8 cellular contexts compared by ENCODE assay signal in the genomic region with DNA sequence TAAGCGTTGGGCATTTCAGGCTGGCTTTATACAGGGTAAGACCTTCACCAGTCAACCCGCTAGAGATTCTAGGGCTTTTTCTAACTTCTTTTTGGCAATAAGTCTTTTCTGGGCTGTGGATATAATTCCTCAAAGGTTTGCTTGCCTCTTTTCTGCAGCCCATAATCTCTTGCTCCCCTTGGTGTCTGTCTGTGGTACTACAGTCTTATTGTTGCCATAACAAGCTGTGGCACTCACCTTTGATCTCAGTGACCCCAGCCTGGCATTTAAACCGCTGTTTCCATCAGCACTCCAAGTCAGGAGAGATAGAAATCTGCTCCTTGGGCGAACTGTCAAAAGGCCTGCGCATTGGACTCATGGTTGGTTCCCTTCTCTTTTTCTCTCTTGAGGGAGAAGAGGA. TPM values are rescaled to one million over a fixed set of nuclear protein-coding genes. Genes with fewer than 3 reads are reported as not detected.
DNase-seq lines count a peak whose midpoint lies in the region; ATAC-seq, FAIRE-seq and TF ChIP-seq lines count a peak whose summit lies in the region.

No MANE protein-coding gene starts in this region.

- BruUV-seq in A673 (replicated peaks; lab: Mats Ljungman, UMichigan) (no TSS peak), endothelial cell of umbilical vein (replicated peaks; lab: Mats Ljungman, UMichigan) (no TSS peak)

- dilution Hi-C loops in endothelial cell of umbilical vein (cut with MboI; ENCODE audit: extremely low pct_ligation_motif_present, low sequenced_read_pairs), result no loop called here

- no peak overlapping the region for H3K4me3 ChIP-seq in A673 (ENCODE audit: low read depth, low read length, poor library complexity, severe bottlenecking)
- no peak overlapping the region for H3K4me3 ChIP-seq in NB4 (ENCODE audit: low read depth, low read length)
- no peak overlapping the region for H3K4me3 ChIP-seq in endothelial cell of umbilical vein (replicated peaks in 1 of 3; ENCODE audit: insufficient read depth in 1 of 3, low read depth in 1 of 3, low read length in 3 of 3)
- H3K4me3 ChIP-seq in psoas muscle, result no peak overlapping the region

- 76 to 84% (median 81%) methylated on average over 5 of the region's 5 CpGs for WGBS in psoas muscle, 3 donors

- H3K4me2 ChIP-seq in endothelial cell of umbilical vein (ENCODE audit: insufficient read depth, low read length), result no peak overlapping the region

- TF ChIP-seq POLR2A in NB4 (IDR thresholded peaks at IDR 0.05; ENCODE audit: extremely low read depth, insufficient read length), result no peak
- TF ChIP-seq POLR2A in endothelial cell of umbilical vein (IDR thresholded peaks at IDR 0.05; ENCODE audit: low read depth, low read length), result no peak

- intact Hi-C loops in A673 (cut with micrococcal nuclease; ENCODE audit: unreplicated experiment), result no loop called here
- intact Hi-C loops in endothelial cell of umbilical vein (cut with micrococcal nuclease), result loop anchor here (2.0 kb wide), 1 partner anchor 54 kb away; no protein-coding TSS in a partner anchor
- intact Hi-C loops in psoas muscle (cut with DNase I), result no loop called here

- H3K9me3 ChIP-seq in A673 (ENCODE audit: low read depth, low read length, poor library complexity, severe bottlenecking), result peaks cover 10% of the 10 kb centered on the region
- H3K9me3 ChIP-seq in endothelial cell of umbilical vein (replicated peaks; ENCODE audit: control insufficient read depth, insufficient read depth, low read length), result no peaks in the 10 kb centered on the region
- peaks cover 6% of the 10 kb centered on the region for H3K9me3 ChIP-seq in psoas muscle

- peak; percentile 43 for ATAC-seq in stimulated activated naive CD8-positive, alpha-beta T cell treated with anti-CD3 and anti-CD28 coated beads, Interleukin-15, Interleukin-2, amounts not matched to agents 100 U/mL and 50 U/mL, for 24 hours
- ATAC-seq in activated CD4-positive, CD25-positive, alpha-beta regulatory T cell treated with anti-CD3 and anti-CD28 coated beads, Interleukin-2, amount 50 U/mL, for 24 hours, result no peak
- ATAC-seq in psoas muscle, result no peak

- H3K9ac ChIP-seq in endothelial cell of umbilical vein (replicated peaks; ENCODE audit: extremely low read depth, insufficient read depth, low read length), result no peak overlapping the region

- peak; percentile 92 for FAIRE-seq in endothelial cell of umbilical vein (lab: Jason Lieb, UNC)

- POLR2A ChIA-PET in A673 (lab: Charles Lee; ENCODE audit: low non-redundant PET), result no interaction called here
- POLR2A ChIA-PET in endothelial cell of umbilical vein (lab: Charles Lee), result no interaction called here

- no peaks in the 10 kb centered on the region for H3K36me3 ChIP-seq in A673 (ENCODE audit: insufficient read depth, low read length, poor library complexity, severe bottlenecking)
- no peaks in the 10 kb centered on the region for H3K36me3 ChIP-seq in endothelial cell of umbilical vein (ENCODE audit: control insufficient read depth in 2 of 2, extremely low read depth in 1 of 2, insufficient read depth in 2 of 2, low read length in 2 of 2)
- H3K36me3 ChIP-seq in psoas muscle (ENCODE audit: insufficient read depth in 1 of 2, low read depth in 1 of 2), result no peaks in the 10 kb centered on the region

- H3K27me3 ChIP-seq in A673 (replicated peaks; ENCODE audit: insufficient read depth, low read depth, low read length, poor library complexity) (no peaks in the 10 kb centered on the region), endothelial cell of umbilical vein (ENCODE audit: control insufficient read depth in 2 of 2, insufficient read depth in 2 of 2, low read length in 2 of 2) (no peaks in the 10 kb centered on the region), psoas muscle (ENCODE audit: insufficient read depth in 3 of 3, low read length in 2 of 3) (no peaks in the 10 kb centered on the region)

- CTCF ChIA-PET in A673 (lab: Charles Lee) (interaction anchor here (0.8 kb wide), 1 partner anchor 8 kb away, joined by 4 read pairs; no protein-coding TSS in a partner anchor), endothelial cell of umbilical vein (lab: Charles Lee) (interaction anchor here (0.5 to 2.1 kb wide), 12 partner anchors 8 to 579 kb away, joined by 3 to 18 read pairs (median 4); a partner anchor contains a TSS)

- H3K4me1 ChIP-seq in A673 (ENCODE audit: insufficient read depth, low read length, poor library complexity, severe bottlenecking), result no peaks in the 10 kb centered on the region
- no peaks in the 10 kb centered on the region for H3K4me1 ChIP-seq in endothelial cell of umbilical vein (ENCODE audit: control insufficient read depth, extremely low read depth, insufficient read depth, low read length)
- no peaks in the 10 kb centered on the region for H3K4me1 ChIP-seq in psoas muscle

- H3K79me2 ChIP-seq in endothelial cell of umbilical vein (ENCODE audit: control insufficient read depth, insufficient read depth, low read length), result no peaks in the 10 kb centered on the region

- no peaks in the 10 kb centered on the region for H3K9me1 ChIP-seq in endothelial cell of umbilical vein (replicated peaks; ENCODE audit: control insufficient read depth, extremely low read depth, insufficient read depth, low read length)

- H2AFZ ChIP-seq in endothelial cell of umbilical vein (ENCODE audit: low read depth, low read length), result no peak overlapping the region

- H4K20me1 ChIP-seq in endothelial cell of umbilical vein (replicated peaks; ENCODE audit: control insufficient read depth, extremely low read depth, insufficient read depth, low read length), result no peaks in the 10 kb centered on the region

- TF ChIP-seq CTCF in A673 (conservative IDR thresholded peaks at IDR 0.05; ENCODE audit: low read depth, low read length), result peak; percentile 53
- peak; percentile 61 for TF ChIP-seq CTCF in GM12874 (IDR thresholded peaks at IDR 0.05; ENCODE audit: insufficient read depth, low read depth, low read length)
- TF ChIP-seq CTCF in NB4 (IDR thresholded peaks at IDR 0.05; ENCODE audit: low read depth, low read length), result peak; percentile 65
- TF ChIP-seq CTCF in endothelial cell of umbilical vein (IDR thresholded peaks at IDR 0.05; ENCODE audit: extremely low read depth in 1 of 2, insufficient read depth in 1 of 2, low read depth in 1 of 2, low read length in 2 of 2), result peak; percentile 52 to 68
- no peak for TF ChIP-seq CTCF in psoas muscle (IDR thresholded peaks at IDR 0.05)

- DNase-seq in A673 (ENCODE audit: low spot score) (peak; percentile 34), NB4 (ENCODE audit: low read depth) (peak; percentile 53), endothelial cell of umbilical vein (ENCODE audit: low read depth, low spot score) (peak; percentile 48), psoas muscle (no peak), NCI-H2029 treated with DMSO at 0.1 percent for 48 hours (lab: John Stamatoyannopoulos, UW) (no peak)
- peak; percentile 12 for DNase-seq in stimulated activated naive CD8-positive, alpha-beta T cell treated with anti-CD3 and anti-CD28 coated beads, Interleukin-15, Interleukin-2, amounts not matched to agents 100 U/mL and 50 U/mL, for 24 hours

- H3K27ac ChIP-seq in A673 (ENCODE audit: low read depth, low read length, poor library complexity, severe bottlenecking), result no peak overlapping the region
- H3K27ac ChIP-seq in endothelial cell of umbilical vein (ENCODE audit: insufficient read depth, low read depth, low read length), result no peak overlapping the region
- no peak overlapping the region for H3K27ac ChIP-seq in psoas muscle

TF ChIP-seq in endothelial cell of umbilical vein, 7 proteins besides CTCF, POLR2A, EP300 and RAD21:
- no peak for TF ChIP-seq JUN (IDR thresholded peaks at IDR 0.05; ENCODE audit: borderline replicate concordance, insufficient read depth, insufficient read length, low read depth)
- TF ChIP-seq FOS (IDR thresholded peaks at IDR 0.05; ENCODE audit: borderline replicate concordance, insufficient read depth, low read length), result no peak
- TF ChIP-seq, protein P1, sequence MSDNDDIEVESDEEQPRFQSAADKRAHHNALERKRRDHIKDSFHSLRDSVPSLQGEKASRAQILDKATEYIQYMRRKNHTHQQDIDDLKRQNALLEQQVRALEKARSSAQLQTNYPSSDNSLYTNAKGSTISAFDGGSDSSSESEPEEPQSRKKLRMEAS (IDR thresholded peaks at IDR 0.05; ENCODE audit: insufficient read depth, insufficient read length), result no peak
- no peak for TF ChIP-seq POLR2AphosphoS5 (IDR thresholded peaks at IDR 0.05; ENCODE audit: insufficient read depth, low read depth, low read length)
- no peak for TF ChIP-seq GATA2 (IDR thresholded peaks at IDR 0.05; ENCODE audit: insufficient read depth, insufficient read length, low read depth, low read length)

RNA-seq across cellular contexts. Expression of a gene that starts 14.5 kb away (rescaled TPM):
- total RNA-seq in A673 (2021) (29.1 and 32.3 TPM in 2 replicates), endothelial cell of umbilical vein (27.5 and 31.5 TPM in 2 replicates), psoas muscle (10 to 100 TPM in 3 of 4 donors, 1 to 10 TPM in 1; 9.2 to 15.6 (median 13.3) TPM)
- polyA plus RNA-seq in endothelial cell of umbilical vein (15.7 and 16.2 TPM in 2 replicates), psoas muscle (10 to 100 TPM in 1 of 3 donors, 1 to 10 TPM in 2; 9.0 to 20.6 (median 9.9) TPM)
- polyA plus RNA-seq in endothelial cell of umbilical vein (2011; cell fraction: cytosol; rRNA removed), result 12.5 and 13.5 TPM in 2 replicates
- 27.9 and 32.5 TPM in 2 replicates for polyA plus RNA-seq in endothelial cell of umbilical vein (2011; cell fraction: nucleus; rRNA removed)
- 28.5 and 31.2 TPM in 2 replicates for polyA plus RNA-seq in endothelial cell of umbilical vein (2012)
- 10.0 and 10.7 TPM in 2 replicates for polyA minus RNA-seq in endothelial cell of umbilical vein
- 7.8 TPM for polyA minus RNA-seq in endothelial cell of umbilical vein (2011; cell fraction: cytosol; rRNA and poly(A)+ RNA removed)
- 10.4 and 11.8 TPM in 2 replicates for polyA minus RNA-seq in endothelial cell of umbilical vein (2011; cell fraction: nucleus; rRNA and poly(A)+ RNA removed)

RNA-seq across cellular contexts. Expression of a gene that starts 57.6 kb away (rescaled TPM):
- total RNA-seq in A673 (2021) (27.5 and 29.2 TPM in 2 replicates), endothelial cell of umbilical vein (not detected in 2 replicates), psoas muscle (not detected)
- polyA plus RNA-seq in endothelial cell of umbilical vein (not detected in 2 replicates), psoas muscle (under 1 TPM in 1 of 3 donors, not detected in 2; 0.04 TPM)
- polyA plus RNA-seq in endothelial cell of umbilical vein (2011; cell fraction: cytosol; rRNA removed), result not detected in 2 replicates
- 0.12 TPM in 1 of 2 replicates, not detected in the other for polyA plus RNA-seq in endothelial cell of umbilical vein (2011; cell fraction: nucleus; rRNA removed)
- polyA plus RNA-seq in endothelial cell of umbilical vein (2012), result not detected in 2 replicates
- 0.39 TPM in 1 of 2 replicates, not detected in the other for polyA minus RNA-seq in endothelial cell of umbilical vein
- polyA minus RNA-seq in endothelial cell of umbilical vein (2011; cell fraction: cytosol; rRNA and poly(A)+ RNA removed), result not detected
- not detected in 2 replicates for polyA minus RNA-seq in endothelial cell of umbilical vein (2011; cell fraction: nucleus; rRNA and poly(A)+ RNA removed)

Comparison
In these comparisons a context has a peak if more than half of its experiments do, and no peak if none do; other contexts are left out.
1. DNase-seq: peak in A673 (single experiment), NB4 (single experiment), endothelial cell of umbilical vein (single experiment) and stimulated activated naive CD8-positive, alpha-beta T cell treated with anti-CD3 and anti-CD28 coated beads, Interleukin-15, Interleukin-2, amounts not matched to agents 100 U/mL and 50 U/mL, for 24 hours (single experiment); none in psoas muscle (0 of 2) and NCI-H2029 treated with DMSO at 0.1 percent for 48 hours (single experiment).
2. RNA of a gene that starts 57.6 kb away (total RNA-seq): 27.5 to 29.2 TPM in A673; not detected in psoas muscle and not detected in endothelial cell of umbilical vein; every median in the first group is over 10 times any median in the second.